Comparison of ENCODE assay signal across 23 cellular contexts in genomic region chr2:28471701-28472236, GRCh38. TPM values are rescaled to one million over a fixed set of nuclear protein-coding genes. Genes with fewer than 3 reads are reported as not detected.
DNase-seq lines count a peak whose midpoint lies in the region; ATAC-seq and TF ChIP-seq lines count a peak whose summit lies in the region.
"Had no signal": no experiment of that assay in that cellular context is flagged by ENCODE, and none has a peak within 500 bp of the region (broad histone marks: within the 10 kb centered on the region; RNA-seq: fewer than 3 reads in every experiment).

No MANE protein-coding gene starts in this region.

- DNase-seq in T-helper 1 cell: no peak
- no peak for DNase-seq in activated naive CD8-positive, alpha-beta T cell treated with anti-CD3 and anti-CD28 coated beads, Interleukin-2, amount 50 U/mL, for 24 hours
- DNase-seq in activated naive CD8-positive, alpha-beta T cell treated with anti-CD3 and anti-CD28 coated beads for 36 hours: no peak
- peak; percentile 54 for DNase-seq in sigmoid colon
- DNase-seq in HPDE6-E6E7 (ENCODE audit: extremely low spot score): no peak
- DNase-seq: Calu3, DMS79 treated with DMSO at 0.1 percent for 48 hours, GF-D8, MM.1S, NCI-H2029, NCI-H446, NCI-H524 treated with DMSO at 0.1 percent for 48 hours, NCI-H774, PC-9, Right ventricle myocardium superior, RPMI8226 had no signal

- H3K27ac Mint-ChIP-seq in T-helper 1 cell treated with Interleukin-12 subunit alpha and Interleukin-12 subunit beta and Interleukin-4 antibody, amounts not matched to agents 30 μg/mL and 1 μg/mL, for 36 hours: peak overlapping the region; percentile 42
- peak overlapping the region; percentile 12 for H3K27ac Mint-ChIP-seq in activated naive CD8-positive, alpha-beta T cell treated with anti-CD3 and anti-CD28 coated beads, Interleukin-2, amount 50 U/mL, for 24 hours
- no peak overlapping the region for H3K27ac Mint-ChIP-seq in activated naive CD8-positive, alpha-beta T cell treated with anti-CD3 and anti-CD28 coated beads for 36 hours
- H3K27ac Mint-ChIP-seq: B cell had no signal

- H3K4me3 Mint-ChIP-seq in T-helper 1 cell treated with Interleukin-12 subunit alpha and Interleukin-12 subunit beta and Interleukin-4 antibody, amounts not matched to agents 30 μg/mL and 1 μg/mL, for 36 hours: no peak overlapping the region
- no peak overlapping the region for H3K4me3 Mint-ChIP-seq in activated naive CD8-positive, alpha-beta T cell treated with anti-CD3 and anti-CD28 coated beads, Interleukin-2, amount 50 U/mL, for 24 hours
- no peak overlapping the region for H3K4me3 Mint-ChIP-seq in activated naive CD8-positive, alpha-beta T cell treated with anti-CD3 and anti-CD28 coated beads for 36 hours
- H3K4me3 Mint-ChIP-seq: B cell, CD14-positive monocyte had no signal

- 91 to 94% methylated on average over 4 of the region's 4 CpGs for WGBS in sigmoid colon, 2 donors

- H3K9me3 Mint-ChIP-seq in T-helper 1 cell treated with Interleukin-12 subunit alpha and Interleukin-12 subunit beta and Interleukin-4 antibody, amounts not matched to agents 30 μg/mL and 1 μg/mL, for 36 hours: peaks cover 9% of the 10 kb centered on the region
- peaks cover 3% of the 10 kb centered on the region for H3K9me3 Mint-ChIP-seq in activated naive CD8-positive, alpha-beta T cell treated with anti-CD3 and anti-CD28 coated beads, Interleukin-2, amount 50 U/mL, for 24 hours
- no peaks in the 10 kb centered on the region for H3K9me3 Mint-ChIP-seq in activated naive CD8-positive, alpha-beta T cell treated with anti-CD3 and anti-CD28 coated beads for 36 hours

- H3K27ac ChIP-seq in sigmoid colon: no peak overlapping the region
- H3K27ac ChIP-seq: 22Rv1, KMS-11, PC-9 had no signal

- H3K4me1 ChIP-seq in sigmoid colon: no peaks in the 10 kb centered on the region

- peaks cover 17% of the 10 kb centered on the region for H3K4me1 Mint-ChIP-seq in T-helper 1 cell treated with Interleukin-12 subunit alpha and Interleukin-12 subunit beta and Interleukin-4 antibody, amounts not matched to agents 30 μg/mL and 1 μg/mL, for 36 hours (ENCODE audit: low read depth)
- H3K4me1 Mint-ChIP-seq in activated naive CD8-positive, alpha-beta T cell treated with anti-CD3 and anti-CD28 coated beads, Interleukin-2, amount 50 U/mL, for 24 hours: peaks cover 18% of the 10 kb centered on the region
- peaks cover 11% of the 10 kb centered on the region for H3K4me1 Mint-ChIP-seq in activated naive CD8-positive, alpha-beta T cell treated with anti-CD3 and anti-CD28 coated beads for 36 hours
- H3K4me1 Mint-ChIP-seq: B cell had no signal

- H3K27me3 Mint-ChIP-seq in T-helper 1 cell treated with Interleukin-12 subunit alpha and Interleukin-12 subunit beta and Interleukin-4 antibody, amounts not matched to agents 30 μg/mL and 1 μg/mL, for 36 hours (ENCODE audit: low read depth): peaks cover 5% of the 10 kb centered on the region
- peaks cover 16% of the 10 kb centered on the region for H3K27me3 Mint-ChIP-seq in activated naive CD8-positive, alpha-beta T cell treated with anti-CD3 and anti-CD28 coated beads, Interleukin-2, amount 50 U/mL, for 24 hours
- H3K27me3 Mint-ChIP-seq in activated naive CD8-positive, alpha-beta T cell treated with anti-CD3 and anti-CD28 coated beads for 36 hours: peaks cover 4% of the 10 kb centered on the region

- H3K36me3 Mint-ChIP-seq in T-helper 1 cell treated with Interleukin-12 subunit alpha and Interleukin-12 subunit beta and Interleukin-4 antibody, amounts not matched to agents 30 μg/mL and 1 μg/mL, for 36 hours (ENCODE audit: low read depth): peaks cover 5% of the 10 kb centered on the region
- no peaks in the 10 kb centered on the region for H3K36me3 Mint-ChIP-seq in activated naive CD8-positive, alpha-beta T cell treated with anti-CD3 and anti-CD28 coated beads, Interleukin-2, amount 50 U/mL, for 24 hours (ENCODE audit: low read depth)
- H3K36me3 Mint-ChIP-seq in activated naive CD8-positive, alpha-beta T cell treated with anti-CD3 and anti-CD28 coated beads for 36 hours: no peaks in the 10 kb centered on the region
- H3K36me3 Mint-ChIP-seq: IgD-negative memory B cell had no signal

- ATAC-seq in activated naive CD8-positive, alpha-beta T cell treated with anti-CD3 and anti-CD28 coated beads, Interleukin-2, amount 50 U/mL, for 24 hours: no peak
- no peak for ATAC-seq in GM19397 (IDR thresholded peaks at IDR 0.05; ENCODE audit: unreplicated experiment)

- no peak for TF ChIP-seq EP300 in sigmoid colon (IDR thresholded peaks at IDR 0.05)

- H3K4me3 ChIP-seq in sigmoid colon: no peak overlapping the region
- H3K4me3 ChIP-seq: PC-9 had no signal

- no peaks in the 10 kb centered on the region for H3K9me3 ChIP-seq in sigmoid colon

- TF ChIP-seq POLR2A in sigmoid colon (IDR thresholded peaks at IDR 0.05): no peak

- intact Hi-C loops in sigmoid colon (cut with DNase I): no loop called here

- TF ChIP-seq CTCF in sigmoid colon (IDR thresholded peaks at IDR 0.05): no peak

- H3K36me3 ChIP-seq in sigmoid colon: no peaks in the 10 kb centered on the region

- H3K27me3 ChIP-seq in sigmoid colon: no peaks in the 10 kb centered on the region

RNA-seq across cellular contexts. Expression of gene PLB1, which starts 24.1 kb away (rescaled TPM):
- total RNA-seq in activated naive CD8-positive, alpha-beta T cell treated with anti-CD3 and anti-CD28 coated beads for 36 hours: 1 to 10 TPM in 1 of 2 experiments, under 1 TPM in 1; 0.99 to 1.4 TPM
- total RNA-seq in sigmoid colon: 10 to 100 TPM in 1 of 4 donors, 1 to 10 TPM in 3; 2.1 to 18.3 (median 5.7) TPM
- polyA plus RNA-seq in sigmoid colon: 1 to 10 TPM; 1.2 to 1.8 (median 1.4) TPM
- polyA plus RNA-seq: IgD-negative memory B cell had no signal
